Comparison of ENCODE assay signal across 24 cellular contexts in genomic region chr5:137372386-137373160, GRCh38.
DNase-seq lines count a peak whose midpoint lies in the region; ATAC-seq and TF ChIP-seq lines count a peak whose summit lies in the region.
"Had no signal": no experiment of that assay in that cellular context is flagged by ENCODE, and none has a peak within 500 bp of the region (broad histone marks: within the 10 kb centered on the region; RNA-seq: fewer than 3 reads in every experiment).

No MANE protein-coding gene starts in this region.

- no peak for TF ChIP-seq POLR2A in heart left ventricle (IDR thresholded peaks at IDR 0.05)

- H3K27ac ChIP-seq in heart left ventricle = no peak overlapping the region
- H3K27ac ChIP-seq: gastrocnemius medialis, ovary, upper lobe of right lung, VCaP had no signal

- H3K36me3 ChIP-seq in heart left ventricle = no peaks in the 10 kb centered on the region
- H3K36me3 ChIP-seq: BE2C, gastrocnemius medialis, HAP-1, ovary, upper lobe of right lung had no signal

- ATAC-seq in GM19351 (IDR thresholded peaks at IDR 0.05; ENCODE audit: unreplicated experiment) (no peak), heart left ventricle (no peak)
- ATAC-seq: gastrocnemius medialis; left ventricle myocardium superior; naive thymus-derived CD8-positive, alpha-beta T cell; upper lobe of right lung had no signal

- TF ChIP-seq CTCF in AG10803 (conservative IDR thresholded peaks at IDR 0.05; ENCODE audit: low read length) (no peak), fibroblast of the aortic adventitia (IDR thresholded peaks at IDR 0.05; ENCODE audit: insufficient read depth, low read length) (no peak), heart left ventricle (IDR thresholded peaks at IDR 0.05) (no peak)

- peaks cover 0 to 8% (median 0%) of the 10 kb centered on the region in 12 donors for H3K4me1 ChIP-seq in heart left ventricle
- H3K4me1 ChIP-seq: BE2C, gastrocnemius medialis, HAP-1, upper lobe of right lung had no signal

- in situ Hi-C loops in G401 (cut with HindIII; ENCODE audit: low sequenced_read_pairs) = no loop called here

- intact Hi-C loops in heart left ventricle (cut with DNase I) = no loop called here

- no peaks in the 10 kb centered on the region for H3K9me3 ChIP-seq in heart left ventricle
- H3K9me3 ChIP-seq: BE2C, gastrocnemius medialis, HAP-1, ovary, upper lobe of right lung had no signal

- DNase-seq in AG10803 (ENCODE audit: low read depth) = peak; percentile 62
- peak; percentile 54 for DNase-seq in HT1080 (ENCODE audit: low read depth)
- DNase-seq in SKM-1 (lab: John Stamatoyannopoulos, UW; ENCODE audit: unreplicated experiment) = peak; percentile 71
- peak; percentile 55 for DNase-seq in fibroblast of the aortic adventitia (ENCODE audit: low read depth)
- no peak for DNase-seq in G401 (ENCODE audit: low spot score)
- no peak for DNase-seq in cortex of kidney (lab: John Stamatoyannopoulos, UW)
- no peak for DNase-seq in heart left ventricle
- DNase-seq: activated CD4-positive, alpha-beta T cell treated with anti-CD3 and anti-CD28 coated beads, Interleukin-2, amount 50 U/mL, for 1 hour; aorta; BE2C; DMS79; gastrocnemius medialis; hypothalamus; left ventricle myocardium superior; naive thymus-derived CD8-positive, alpha-beta T cell; NCI-H1436; NCI-H446; ovary; RPMI8226; T-helper 2 cell; upper lobe of right lung had no signal

- H3K4me3 ChIP-seq in AG10803 (ENCODE audit: low read length) (no peak overlapping the region), fibroblast of the aortic adventitia (ENCODE audit: low read depth, low read length) (no peak overlapping the region), heart left ventricle (no peak overlapping the region)
- H3K4me3 ChIP-seq: gastrocnemius medialis, HAP-1, ovary, upper lobe of right lung had no signal

- 72 to 81% (median 75%) methylated on average over 3 of the region's 3 CpGs for WGBS in heart left ventricle, 4 donors

- H3K27me3 ChIP-seq in heart left ventricle = peaks cover 0 to 3% (median 0%) of the 10 kb centered on the region in 9 donors
- H3K27me3 ChIP-seq: BE2C, ovary, upper lobe of right lung had no signal

Comparison
In these comparisons a context has a peak if more than half of its experiments do, and no peak if none do; other contexts are left out.
1. DNase-seq: peak in AG10803 (single experiment), HT1080 (single experiment), SKM-1 (single experiment) and fibroblast of the aortic adventitia (single experiment); none in G401 (single experiment), cortex of kidney (single experiment) and heart left ventricle (0 of 5).